ENCODE assay signal across 11 cellular contexts in genomic region chr20:434221-434620, GRCh38. TPM values are rescaled to one million over a fixed set of nuclear protein-coding genes. Genes with fewer than 3 reads are reported as not detected.
A peak's percentile ranks its signal among the peaks of the same experiment; 100 is the strongest.
DNase-seq lines count a peak whose midpoint lies in the region; ATAC-seq and TF ChIP-seq lines count a peak whose summit lies in the region.
"Had no signal": no experiment of that assay in that cellular context is flagged by ENCODE, and none has a peak within 500 bp of the region (broad histone marks: within the 10 kb centered on the region; RNA-seq: fewer than 3 reads in every experiment).

No MANE protein-coding gene starts in this region.

- H3K27me3 Mint-ChIP-seq in activated CD4-positive, alpha-beta T cell treated with anti-CD3 and anti-CD28 coated beads for 36 hours: no peaks in the 10 kb centered on the region

- TF ChIP-seq CTCF in RWPE1 (conservative IDR thresholded peaks at IDR 0.05; ENCODE audit: low read depth) (no peak), osteoblast (IDR thresholded peaks at IDR 0.05; ENCODE audit: extremely low read depth, low read depth, low read length) (no peak)

- H3K36me3 ChIP-seq in osteoblast (ENCODE audit: insufficient read depth, low read length): peaks cover 60% of the 10 kb centered on the region

- peaks cover 70% of the 10 kb centered on the region for H3K36me3 Mint-ChIP-seq in activated CD4-positive, alpha-beta T cell treated with anti-CD3 and anti-CD28 coated beads for 36 hours (ENCODE audit: low read depth)

- ATAC-seq in activated CD4-positive, alpha-beta T cell treated with anti-CD3 and anti-CD28 coated beads for 36 hours: no peak
- ATAC-seq in GM19035 (IDR thresholded peaks at IDR 0.05; ENCODE audit: unreplicated experiment) (no peak), GM21515 (IDR thresholded peaks at IDR 0.05; ENCODE audit: unreplicated experiment) (no peak)

- H3K27me3 ChIP-seq in osteoblast (ENCODE audit: insufficient read depth, low read length): no peaks in the 10 kb centered on the region

- H3K4me2 ChIP-seq in osteoblast (ENCODE audit: insufficient read depth, low read length): no peak overlapping the region

- no peak overlapping the region for H2AFZ ChIP-seq in osteoblast (ENCODE audit: low read length)

- H3K4me3 Mint-ChIP-seq in activated CD4-positive, alpha-beta T cell treated with anti-CD3 and anti-CD28 coated beads for 36 hours: peak overlapping the region; percentile 51

- peak overlapping the region; percentile 66 for H3K27ac ChIP-seq in RWPE1
- peak overlapping the region; percentile 59 for H3K27ac ChIP-seq in epithelial cell of prostate
- no peak overlapping the region for H3K27ac ChIP-seq in osteoblast (ENCODE audit: low read depth, low read length)

- POLR2A ChIA-PET in activated CD4-positive, alpha-beta T cell treated with anti-CD3 and anti-CD28 coated beads for 36 hours (lab: Charles Lee): no interaction called here
- POLR2A ChIA-PET in RWPE1 (lab: Yijun Ruan, JAX; ENCODE audit: low non-redundant PET): no interaction called here

- CTCF ChIA-PET in activated CD4-positive, alpha-beta T cell treated with anti-CD3 and anti-CD28 coated beads for 36 hours (lab: Charles Lee): interaction anchor here (1.0 kb wide), 1 partner anchor 44 kb away, joined by 3 read pairs; no protein-coding TSS in a partner anchor
- CTCF ChIA-PET in RWPE1 (lab: Yijun Ruan, JAX): interaction anchor here (0.8 kb wide), 1 partner anchor 21 kb away, joined by 4 read pairs; no protein-coding TSS in a partner anchor

- intact Hi-C loops in activated CD4-positive, alpha-beta T cell treated with anti-CD3 and anti-CD28 coated beads for 36 hours (cut with DNase I, micrococcal nuclease): no loop called here

- H3K4me1 ChIP-seq in osteoblast (ENCODE audit: insufficient read depth, low read length): peaks cover 4% of the 10 kb centered on the region

- H3K79me2 ChIP-seq in osteoblast (ENCODE audit: insufficient read depth, low read length): no peaks in the 10 kb centered on the region

- no peak overlapping the region for H3K4me3 ChIP-seq in osteoblast (ENCODE audit: insufficient read depth, low read length)

- H3K27ac Mint-ChIP-seq in activated CD4-positive, alpha-beta T cell treated with anti-CD3 and anti-CD28 coated beads for 36 hours: peak overlapping the region; percentile 94

- DNase-seq in activated CD4-positive, alpha-beta T cell treated with anti-CD3 and anti-CD28 coated beads for 36 hours: no peak
- no peak for DNase-seq in activated CD4-positive, alpha-beta T cell treated with anti-CD3 and anti-CD28 coated beads, Interleukin-2, amount 50 U/mL, for 1 hour
- DNase-seq in RWPE1 (ENCODE audit: low spot score) (no peak), epithelial cell of prostate (ENCODE audit: low read depth, low spot score) (no peak), osteoblast (ENCODE audit: insufficient read length, low spot score, missing footprints) (peak; percentile 62), occipital lobe (lab: John Stamatoyannopoulos, UW) (no peak)
- DNase-seq: erythroblast, NCI-H524 treated with DMSO at 0.1 percent for 48 hours, SHP77 had no signal

- H3K4me1 Mint-ChIP-seq in activated CD4-positive, alpha-beta T cell treated with anti-CD3 and anti-CD28 coated beads for 36 hours: peaks cover 75% of the 10 kb centered on the region

- H3K9me3 ChIP-seq in osteoblast (ENCODE audit: low read depth, low read length): no peaks in the 10 kb centered on the region

- H4K20me1 ChIP-seq in osteoblast (ENCODE audit: insufficient read depth, low read length): peaks cover 3% of the 10 kb centered on the region

- no peaks in the 10 kb centered on the region for H3K9me3 Mint-ChIP-seq in activated CD4-positive, alpha-beta T cell treated with anti-CD3 and anti-CD28 coated beads for 36 hours (ENCODE audit: low read depth)

RNA-seq across cellular contexts. Expression of gene RBCK1, which starts 26.1 kb away (rescaled TPM):
- 100 to 1,000 TPM; 130 to 149 TPM for total RNA-seq in activated CD4-positive, alpha-beta T cell treated with anti-CD3 and anti-CD28 coated beads for 36 hours
- 73.1 and 104 TPM in 2 replicates for total RNA-seq in osteoblast
- 15.1 TPM for total RNA-seq in occipital lobe

RNA-seq across cellular contexts. Expression of gene TBC1D20, which starts 28.1 kb away (rescaled TPM):
- total RNA-seq in activated CD4-positive, alpha-beta T cell treated with anti-CD3 and anti-CD28 coated beads for 36 hours: 10 to 100 TPM; 20.9 to 25.2 TPM
- total RNA-seq in osteoblast (57.5 and 64.8 TPM in 2 replicates), occipital lobe (15.4 TPM)

RNA-seq across cellular contexts. Expression of gene TRIB3, which starts 53.7 kb away (rescaled TPM):
- total RNA-seq in activated CD4-positive, alpha-beta T cell treated with anti-CD3 and anti-CD28 coated beads for 36 hours: 10 to 100 TPM; 60.9 to 63.0 TPM
- total RNA-seq in osteoblast: 176 and 213 TPM in 2 replicates
- 12.5 TPM for total RNA-seq in occipital lobe
